In genomic region chr1:94936861-94937620, GRCh38 we compare ENCODE assay signal across 2 cellular contexts.
A peak's percentile ranks its signal among the peaks of the same experiment; 100 is the strongest.
TF ChIP-seq lines count a peak whose summit lies in the region.

No MANE protein-coding gene starts in this region.

TF ChIP-seq in HEK293, 187 proteins besides CTCF, POLR2A, EP300 and RAD21 (continued from another document):
- TF ChIP-seq ZNF398 (tag by site-specific recombination; IDR thresholded peaks at IDR 0.05), result no peak
- TF ChIP-seq PRDM6 (tag by site-specific recombination; IDR thresholded peaks at IDR 0.05), result peak; percentile 51; the same call in 1 of the 2 replicates
- TF ChIP-seq ZNF10 (tag by site-specific recombination; IDR thresholded peaks at IDR 0.05), result no peak
- peak; percentile 78; the same call in 1 of the 2 replicates for TF ChIP-seq ZNF121 (tag by site-specific recombination; IDR thresholded peaks at IDR 0.05)
- 0 out of 2 replicates have a peak, but pooled peaks have one; percentile 24 for TF ChIP-seq ZXDB (tag by site-specific recombination; IDR thresholded peaks at IDR 0.05)
- TF ChIP-seq ZNF23 (tag by site-specific recombination; IDR thresholded peaks at IDR 0.05; ENCODE audit: borderline replicate concordance), result no peak
- no peak for TF ChIP-seq ZNF157 (tag by site-specific recombination; IDR thresholded peaks at IDR 0.05)
- TF ChIP-seq TSHZ1 (tag by site-specific recombination; IDR thresholded peaks at IDR 0.05; ENCODE audit: borderline replicate concordance), result no peak

TF ChIP-seq in WTC11, 78 proteins besides CTCF, POLR2A, EP300 and RAD21 (continued from another document):
- TF ChIP-seq PREB (CRISPR knock-in tag; IDR thresholded peaks at IDR 0.05; ENCODE audit: borderline replicate concordance) (no peak), ELF4 (CRISPR knock-in tag; IDR thresholded peaks at IDR 0.05; ENCODE audit: low read depth) (no peak), GTF2I (CRISPR knock-in tag; conservative IDR thresholded peaks at IDR 0.05) (peak; percentile 77; the same call in 1 of the 2 replicates), ATF2 (CRISPR knock-in tag; IDR thresholded peaks at IDR 0.05; ENCODE audit: borderline replicate concordance, low read depth) (no peak), ZNF281 (CRISPR knock-in tag; IDR thresholded peaks at IDR 0.05) (no peak), E2F4 (CRISPR knock-in tag; IDR thresholded peaks at IDR 0.05; ENCODE audit: borderline replicate concordance, low read depth) (no peak), RORB (CRISPR knock-in tag; IDR thresholded peaks at IDR 0.05) (0 out of 2 replicates have a peak, but pooled peaks have one; percentile 25), MAX (CRISPR knock-in tag; IDR thresholded peaks at IDR 0.05) (no peak), E2F5 (CRISPR knock-in tag; IDR thresholded peaks at IDR 0.05) (no peak)
